1 cellular context compared by ENCODE assay signal in the genomic region with DNA sequence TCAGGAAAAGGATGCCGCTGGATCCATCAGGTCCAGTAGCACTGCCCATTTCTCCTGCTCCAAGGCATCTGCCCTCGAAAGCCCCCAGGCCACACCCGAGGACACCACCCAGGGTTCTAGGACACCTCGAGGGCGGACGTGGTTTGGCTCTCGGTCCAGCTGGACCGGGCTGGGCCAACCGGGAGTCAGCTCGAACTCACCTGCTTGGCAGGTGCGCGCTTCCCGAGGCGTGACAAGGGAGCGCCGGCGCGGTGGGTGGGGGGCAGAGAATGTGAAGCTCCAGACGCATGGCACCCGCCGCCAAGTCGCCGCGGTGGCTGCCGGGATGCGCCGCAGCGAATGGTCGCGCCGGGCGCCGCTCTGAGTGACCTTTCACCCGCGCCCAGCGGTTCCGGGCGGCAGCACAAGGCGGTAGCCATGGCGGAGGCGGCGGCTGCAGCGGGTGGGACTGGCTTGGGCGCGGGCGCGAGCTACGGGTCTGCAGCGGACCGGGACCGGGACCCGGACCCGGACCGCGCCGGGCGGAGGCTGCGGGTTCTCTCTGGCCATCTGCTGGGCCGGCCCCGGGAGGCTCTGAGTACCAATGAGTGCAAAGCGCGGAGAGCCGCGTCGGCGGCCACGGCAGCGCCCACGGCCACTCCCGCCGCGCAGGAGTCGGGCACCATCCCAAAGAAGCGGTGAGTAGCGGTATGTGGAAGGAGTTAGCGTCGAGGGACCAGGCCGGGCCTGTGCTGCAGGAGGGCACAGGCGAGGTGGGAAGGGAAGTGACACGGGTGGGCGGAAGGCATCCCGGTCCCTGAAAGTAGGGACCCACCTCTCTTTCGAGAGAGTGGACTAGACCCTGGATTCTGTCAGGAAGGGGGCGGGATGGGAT.
TF ChIP-seq lines count a peak whose summit lies in the region.

A gene (plus strand): TSS at position 401 of the 874 bp plus-strand sequence. CDS start 17 bp downstream, at position 418.

TF ChIP-seq in liver, 16 proteins besides CTCF, POLR2A, EP300 and RAD21 (continued from another document):
- TF ChIP-seq, protein P1, sequence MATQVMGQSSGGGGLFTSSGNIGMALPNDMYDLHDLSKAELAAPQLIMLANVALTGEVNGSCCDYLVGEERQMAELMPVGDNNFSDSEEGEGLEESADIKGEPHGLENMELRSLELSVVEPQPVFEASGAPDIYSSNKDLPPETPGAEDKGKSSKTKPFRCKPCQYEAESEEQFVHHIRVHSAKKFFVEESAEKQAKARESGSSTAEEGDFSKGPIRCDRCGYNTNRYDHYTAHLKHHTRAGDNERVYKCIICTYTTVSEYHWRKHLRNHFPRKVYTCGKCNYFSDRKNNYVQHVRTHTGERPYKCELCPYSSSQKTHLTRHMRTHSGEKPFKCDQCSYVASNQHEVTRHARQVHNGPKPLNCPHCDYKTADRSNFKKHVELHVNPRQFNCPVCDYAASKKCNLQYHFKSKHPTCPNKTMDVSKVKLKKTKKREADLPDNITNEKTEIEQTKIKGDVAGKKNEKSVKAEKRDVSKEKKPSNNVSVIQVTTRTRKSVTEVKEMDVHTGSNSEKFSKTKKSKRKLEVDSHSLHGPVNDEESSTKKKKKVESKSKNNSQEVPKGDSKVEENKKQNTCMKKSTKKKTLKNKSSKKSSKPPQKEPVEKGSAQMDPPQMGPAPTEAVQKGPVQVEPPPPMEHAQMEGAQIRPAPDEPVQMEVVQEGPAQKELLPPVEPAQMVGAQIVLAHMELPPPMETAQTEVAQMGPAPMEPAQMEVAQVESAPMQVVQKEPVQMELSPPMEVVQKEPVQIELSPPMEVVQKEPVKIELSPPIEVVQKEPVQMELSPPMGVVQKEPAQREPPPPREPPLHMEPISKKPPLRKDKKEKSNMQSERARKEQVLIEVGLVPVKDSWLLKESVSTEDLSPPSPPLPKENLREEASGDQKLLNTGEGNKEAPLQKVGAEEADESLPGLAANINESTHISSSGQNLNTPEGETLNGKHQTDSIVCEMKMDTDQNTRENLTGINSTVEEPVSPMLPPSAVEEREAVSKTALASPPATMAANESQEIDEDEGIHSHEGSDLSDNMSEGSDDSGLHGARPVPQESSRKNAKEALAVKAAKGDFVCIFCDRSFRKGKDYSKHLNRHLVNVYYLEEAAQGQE (IDR thresholded peaks at IDR 0.05) = peak; percentile 36
- TF ChIP-seq TAF1 (conservative IDR thresholded peaks at IDR 0.05) (peak; percentile 23), SP1 (IDR thresholded peaks at IDR 0.05) (no peak), FOXA2 (IDR thresholded peaks at IDR 0.05) (peak; percentile 30), HNF4A (conservative IDR thresholded peaks at IDR 0.05) (no peak)
